In the genomic region with DNA sequence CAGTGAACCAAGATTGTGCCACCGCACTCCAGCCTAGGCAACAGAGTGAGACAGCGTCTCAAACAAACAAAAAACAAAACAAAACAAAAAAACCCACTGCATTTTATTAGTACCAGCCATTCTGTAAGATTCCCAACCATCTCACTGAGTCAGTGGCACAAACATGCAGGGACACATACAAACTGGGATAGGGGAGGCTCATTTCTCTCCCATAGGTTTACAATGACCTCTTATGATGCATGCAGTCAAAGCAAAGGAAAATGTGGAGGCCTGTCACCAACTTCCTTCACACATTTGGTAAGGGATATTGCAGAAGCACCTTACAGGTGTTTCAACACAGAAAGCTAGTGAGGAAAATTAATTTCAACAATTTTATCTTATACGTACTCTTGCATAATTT, we compare ENCODE assay signal across 17 cellular contexts. TPM values are rescaled to one million over a fixed set of nuclear protein-coding genes. Genes with fewer than 3 reads are reported as not detected.
DNase-seq lines count a peak whose midpoint lies in the region; ATAC-seq and TF ChIP-seq lines count a peak whose summit lies in the region.
"Had no signal": no experiment of that assay in that cellular context is flagged by ENCODE, and none has a peak within 500 bp of the region (broad histone marks: within the 10 kb centered on the region; RNA-seq: fewer than 3 reads in every experiment).

No MANE protein-coding gene starts in this region.

- H3K4me3 Mint-ChIP-seq in T-helper 17 cell = peak overlapping the region; percentile 31
- H3K4me3 Mint-ChIP-seq: CD4-positive, CD25-positive, alpha-beta regulatory T cell; CD8-positive, alpha-beta T cell; HFFc6 had no signal

- DNase-seq in GF-D8 (lab: John Stamatoyannopoulos, UW) = peak; percentile 12
- no peak for DNase-seq in T-helper 17 cell
- DNase-seq in epithelial cell of esophagus (ENCODE audit: low read depth) = peak; percentile 60
- no peak for DNase-seq in spleen
- DNase-seq in NCI-H1105 treated with DMSO at 0.1 percent for 48 hours (lab: John Stamatoyannopoulos, UW) = no peak
- DNase-seq in HT-29 (ENCODE audit: low spot score) = no peak
- DNase-seq: C1 segment of cervical spinal cord; Caco-2; CD4-positive, CD25-positive, alpha-beta regulatory T cell; CD8-positive, alpha-beta T cell; DMS153; DND-41; GDM1; GOT3; HFFc6 had no signal

- peaks cover 6% of the 10 kb centered on the region for H3K4me1 Mint-ChIP-seq in T-helper 17 cell

- H3K4me3 ChIP-seq in epithelial cell of esophagus (ENCODE audit: low read length) = no peak overlapping the region
- no peak overlapping the region for H3K4me3 ChIP-seq in spleen
- H3K4me3 ChIP-seq: HAP-1 had no signal

- TF ChIP-seq CTCF in epithelial cell of esophagus (IDR thresholded peaks at IDR 0.05; ENCODE audit: insufficient read depth, low read depth, low read length, missing control alignments) = no peak
- TF ChIP-seq CTCF in spleen (IDR thresholded peaks at IDR 0.05 in 8 of 11, conservative IDR thresholded peaks at IDR 0.05 in 3 of 11) = no peak

- peaks cover 0 to 48% (median 14%) of the 10 kb centered on the region in 6 donors for H3K4me1 ChIP-seq in spleen
- H3K4me1 ChIP-seq: Caco-2, HAP-1 had no signal

- H3K36me3 ChIP-seq in spleen = peaks cover 0 to 99% (median 76%) of the 10 kb centered on the region in 6 donors

- H3K27ac Mint-ChIP-seq in T-helper 17 cell = no peak overlapping the region
- H3K27ac Mint-ChIP-seq: CD8-positive, alpha-beta T cell; HFFc6 had no signal

- H3K9me3 ChIP-seq in T-helper 17 cell (ENCODE audit: control insufficient read depth, low read length, poor library complexity, severe bottlenecking) (no peaks in the 10 kb centered on the region), spleen (no peaks in the 10 kb centered on the region)
- H3K9me3 ChIP-seq: Caco-2, HAP-1 had no signal

- no peaks in the 10 kb centered on the region for H3K27me3 Mint-ChIP-seq in T-helper 17 cell
- H3K27me3 Mint-ChIP-seq: CD4-positive, CD25-positive, alpha-beta regulatory T cell had no signal

- ATAC-seq in T-helper 17 cell = no peak
- ATAC-seq in HG02840 (IDR thresholded peaks at IDR 0.05; ENCODE audit: low FRiP score, unreplicated experiment) = no peak
- ATAC-seq: CD8-positive, alpha-beta T cell had no signal

- H3K27ac ChIP-seq in spleen = peak overlapping the region in 6 of 8 donors; percentile 35 to 79 (median 61)

- no peaks in the 10 kb centered on the region for H3K27me3 ChIP-seq in spleen (replicated peaks in 1 of 7)

- peaks cover 5% of the 10 kb centered on the region for H3K36me3 Mint-ChIP-seq in T-helper 17 cell (ENCODE audit: low read depth)

- TF ChIP-seq POLR2A in spleen (IDR thresholded peaks at IDR 0.05) = no peak

- WGBS in spleen, 5 donors = 62 to 90% (median 85%) methylated on average over 3 of the region's 3 CpGs

- intact Hi-C loops in spleen (cut with DNase I; ENCODE audit: low total_unique reads) = no loop called here

RNA-seq across cellular contexts. Expression of a gene that starts 12.4 kb away (rescaled TPM):
- total RNA-seq in T-helper 17 cell (10 to 100 TPM; 44.5 to 50.2 TPM), spleen (10 to 100 TPM; 43.9 to 72.0 (median 60.7) TPM)
- polyA plus RNA-seq in spleen = 10 to 100 TPM; 20.5 to 31.3 (median 26.6) TPM
- 5.2 and 6.6 TPM in 2 replicates for total RNA-seq in HT-29 (2014; rRNA removed; shearing (Covaris generic))

RNA-seq across cellular contexts. Expression of a gene that starts 19.4 kb away (rescaled TPM):
- total RNA-seq in T-helper 17 cell = 10 to 100 TPM; 32.6 to 33.5 TPM
- total RNA-seq in spleen = 10 to 100 TPM; 50.7 to 74.0 (median 63.6) TPM
- 10 to 100 TPM in 2 of 3 donors, 1 to 10 TPM in 1; 8.9 to 15.7 (median 13.1) TPM for polyA plus RNA-seq in spleen
- total RNA-seq in HT-29 (2014; rRNA removed; shearing (Covaris generic)) = 54.3 and 56.8 TPM in 2 replicates

RNA-seq across cellular contexts. Expression of a gene that starts 19.9 kb away (rescaled TPM):
- total RNA-seq in T-helper 17 cell = 10 to 100 TPM; 81.6 to 93.6 TPM
- 100 to 1,000 TPM; 107 to 136 (median 126) TPM for total RNA-seq in spleen
- 10 to 100 TPM; 45.0 to 70.5 (median 61.8) TPM for polyA plus RNA-seq in spleen
- total RNA-seq in HT-29 (2014; rRNA removed; shearing (Covaris generic)) = 42.3 and 45.3 TPM in 2 replicates

RNA-seq across cellular contexts. Expression of a gene that starts 54.1 kb away (rescaled TPM):
- total RNA-seq in T-helper 17 cell (100 to 1,000 TPM; 451 to 473 TPM), spleen (100 to 1,000 TPM; 211 to 381 (median 249) TPM)
- 100 to 1,000 TPM; 414 to 554 (median 480) TPM for polyA plus RNA-seq in spleen
- total RNA-seq in HT-29 (2014; rRNA removed; shearing (Covaris generic)) = 2.2 and 2.8 TPM in 2 replicates

Comparison
In these comparisons a context has a peak if more than half of its experiments do, and no peak if none do; other contexts are left out.
1. DNase-seq: peak in GF-D8 (single experiment) and epithelial cell of esophagus (single experiment); none in T-helper 17 cell (0 of 3), spleen (single experiment), NCI-H1105 treated with DMSO at 0.1 percent for 48 hours (single experiment) and HT-29 (single experiment).